In genomic region chr1:66278260-66279046, GRCh38 we compare ENCODE assay signal across 8 cellular contexts.
DNase-seq lines count a peak whose midpoint lies in the region; ATAC-seq and TF ChIP-seq lines count a peak whose summit lies in the region.

No MANE protein-coding gene starts in this region.

- peak; percentile 31 for DNase-seq in OCI-M1 (lab: John Stamatoyannopoulos, UW)
- DNase-seq in hypothalamus (lab: John Stamatoyannopoulos, UW): peak in 26 of 51 donors; percentile 5 to 84 (median 38)
- no peak for DNase-seq in hepatocyte (ENCODE audit: low spot score)
- no peak for DNase-seq in activated T-cell treated with anti-CD3 and anti-CD28 coated beads, Interleukin-2, amount 50 U/mL, for 24 hours
- no peak for DNase-seq in GM13977 (ENCODE audit: low spot score)
- no peak for DNase-seq in effector memory CD4-positive, alpha-beta T cell

- no peaks in the 10 kb centered on the region for H3K9me3 ChIP-seq in BLaER1 treated with 17β-estradiol and CSF1 and Interleukin-3, amounts not matched to agents 10 nM and 100 nM (replicated peaks in 1 of 11)
- no peaks in the 10 kb centered on the region for H3K9me3 ChIP-seq in hepatocyte (ENCODE audit: low read depth)
- H3K9me3 ChIP-seq in effector memory CD4-positive, alpha-beta T cell (ENCODE audit: control insufficient read depth, low read length): no peaks in the 10 kb centered on the region

- 51% methylated on average over 7 of the region's 7 CpGs for WGBS in hepatocyte (ENCODE audit: low lambda C conversion rate, missing lambda C conversion rate)

- no peaks in the 10 kb centered on the region for H3K27me3 Mint-ChIP-seq in activated T-cell treated with anti-CD3 and anti-CD28 coated beads, Interleukin-2, amount 50 U/mL, for 24 hours

- H3K27me3 ChIP-seq in BLaER1 treated with 17β-estradiol and CSF1 and Interleukin-3, amounts not matched to agents 10 nM and 100 nM: no peaks in the 10 kb centered on the region
- H3K27me3 ChIP-seq in hepatocyte: no peaks in the 10 kb centered on the region
- no peaks in the 10 kb centered on the region for H3K27me3 ChIP-seq in effector memory CD4-positive, alpha-beta T cell (replicated peaks; ENCODE audit: control insufficient read depth, insufficient read depth, low read length, poor library complexity, severe bottlenecking)

- no peak overlapping the region for H2AFZ ChIP-seq in hepatocyte

- peak overlapping the region in 7 of 11 experiments; percentile 8 to 87 (median 16); a peak in 9 of 22 replicates for H3K4me2 ChIP-seq in BLaER1 treated with 17β-estradiol and CSF1 and Interleukin-3, amounts not matched to agents 10 nM and 100 nM
- no peak overlapping the region for H3K4me2 ChIP-seq in hepatocyte

- in situ Hi-C loops in GM13977 (cut with MboI; ENCODE audit: low pct_unique_long_range_greater_than_20kb, low sequenced_read_pairs, unreplicated experiment): no loop called here

- no peaks in the 10 kb centered on the region for H3K9me3 Mint-ChIP-seq in activated T-cell treated with anti-CD3 and anti-CD28 coated beads, Interleukin-2, amount 50 U/mL, for 24 hours

- H4K20me1 ChIP-seq in BLaER1 treated with 17β-estradiol and CSF1 and Interleukin-3, amounts not matched to agents 10 nM and 100 nM: no peaks in the 10 kb centered on the region
- H4K20me1 ChIP-seq in hepatocyte (ENCODE audit: insufficient read depth, poor library complexity, severe bottlenecking): no peaks in the 10 kb centered on the region

- H3K9me2 ChIP-seq in hepatocyte (replicated peaks; ENCODE audit: insufficient read depth): no peaks in the 10 kb centered on the region

- TF ChIP-seq CTCF in hepatocyte (IDR thresholded peaks at IDR 0.05; ENCODE audit: poor library complexity) (no peak), GM13977 (IDR thresholded peaks at IDR 0.05; ENCODE audit: extremely low read depth, insufficient read depth, missing control alignments) (no peak)

- peak; percentile 20 for ATAC-seq in GM19351 (IDR thresholded peaks at IDR 0.05; ENCODE audit: unreplicated experiment)

- no peak overlapping the region for H3K27ac Mint-ChIP-seq in activated T-cell treated with anti-CD3 and anti-CD28 coated beads, Interleukin-2, amount 50 U/mL, for 24 hours

- peaks cover 91% of the 10 kb centered on the region for H3K4me1 Mint-ChIP-seq in activated T-cell treated with anti-CD3 and anti-CD28 coated beads, Interleukin-2, amount 50 U/mL, for 24 hours (ENCODE audit: low read depth)

- H3K4me3 ChIP-seq in BLaER1 treated with 17β-estradiol and CSF1 and Interleukin-3, amounts not matched to agents 10 nM and 100 nM: no peak overlapping the region
- H3K4me3 ChIP-seq in hepatocyte: no peak overlapping the region
- no peak overlapping the region for H3K4me3 ChIP-seq in effector memory CD4-positive, alpha-beta T cell (ENCODE audit: insufficient read depth, low read depth, low read length, poor library complexity, severe bottlenecking)

- H3K4me1 ChIP-seq in BLaER1 treated with 17β-estradiol and CSF1 and Interleukin-3, amounts not matched to agents 10 nM and 100 nM: peaks cover 2 to 71% (median 25%) of the 10 kb centered on the region in 10 experiments; a peak in 17 of 20 replicates
- no peaks in the 10 kb centered on the region for H3K4me1 ChIP-seq in hepatocyte (ENCODE audit: insufficient read depth)
- peaks cover 36% of the 10 kb centered on the region for H3K4me1 ChIP-seq in effector memory CD4-positive, alpha-beta T cell (ENCODE audit: control insufficient read depth, insufficient read depth, low read length, poor library complexity, severe bottlenecking)

- no peaks in the 10 kb centered on the region for H3K36me3 Mint-ChIP-seq in activated T-cell treated with anti-CD3 and anti-CD28 coated beads, Interleukin-2, amount 50 U/mL, for 24 hours (ENCODE audit: low read depth)

- H3K27ac ChIP-seq in BLaER1 treated with 17β-estradiol and CSF1 and Interleukin-3, amounts not matched to agents 10 nM and 100 nM: peak overlapping the region in 2 of 11 experiments; percentile 9 to 24; a peak in 1 of 22 replicates
- no peak overlapping the region for H3K27ac ChIP-seq in hepatocyte
- no peak overlapping the region for H3K27ac ChIP-seq in effector memory CD4-positive, alpha-beta T cell (ENCODE audit: insufficient read depth, low read length, poor library complexity, severe bottlenecking)

- H3K4me3 Mint-ChIP-seq in activated T-cell treated with anti-CD3 and anti-CD28 coated beads, Interleukin-2, amount 50 U/mL, for 24 hours: no peak overlapping the region

- H3K36me3 ChIP-seq in BLaER1 treated with 17β-estradiol and CSF1 and Interleukin-3, amounts not matched to agents 10 nM and 100 nM: no peaks in the 10 kb centered on the region
- no peaks in the 10 kb centered on the region for H3K36me3 ChIP-seq in hepatocyte (replicated peaks; ENCODE audit: insufficient read depth, low read depth)
- no peaks in the 10 kb centered on the region for H3K36me3 ChIP-seq in effector memory CD4-positive, alpha-beta T cell (ENCODE audit: control insufficient read depth, insufficient read depth, low read length)

- no peak overlapping the region for H3K9ac ChIP-seq in BLaER1 treated with 17β-estradiol and CSF1 and Interleukin-3, amounts not matched to agents 10 nM and 100 nM

- H3K79me2 ChIP-seq in hepatocyte: no peaks in the 10 kb centered on the region

Comparison
In these comparisons a context has a peak if more than half of its experiments do, and no peak if none do; other contexts are left out.
1. DNase-seq: peak in OCI-M1 (single experiment) and hypothalamus (26 of 51); none in hepatocyte (single experiment), activated T-cell treated with anti-CD3 and anti-CD28 coated beads, Interleukin-2, amount 50 U/mL, for 24 hours (single experiment), GM13977 (single experiment) and effector memory CD4-positive, alpha-beta T cell (0 of 3).